In the genomic region with DNA sequence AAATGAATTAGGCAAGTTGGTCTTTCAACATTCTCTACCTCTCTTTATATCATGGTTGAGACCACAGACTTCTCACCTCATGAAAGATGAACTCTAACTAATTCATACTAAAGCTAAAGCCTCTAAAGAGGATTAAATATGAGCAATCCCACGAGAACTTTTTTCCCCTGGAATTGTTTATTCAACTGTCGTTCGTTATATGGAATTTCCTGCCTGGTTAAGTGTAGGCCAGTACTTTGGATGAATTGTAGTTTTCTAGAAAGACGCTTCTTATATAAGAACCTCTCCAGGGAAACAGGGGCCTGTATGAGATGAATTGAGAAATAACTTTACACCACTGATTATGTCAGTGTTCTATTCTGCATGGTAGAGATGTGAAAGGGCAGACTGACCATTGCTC, we compare ENCODE assay signal across 21 cellular contexts. TPM values are rescaled to one million over a fixed set of nuclear protein-coding genes. Genes with fewer than 3 reads are reported as not detected.
DNase-seq lines count a peak whose midpoint lies in the region; ATAC-seq, FAIRE-seq and TF ChIP-seq lines count a peak whose summit lies in the region.
"Had no signal": no experiment of that assay in that cellular context is flagged by ENCODE, and none has a peak within 500 bp of the region (broad histone marks: within the 10 kb centered on the region; RNA-seq: fewer than 3 reads in every experiment).

No MANE protein-coding gene starts in this region.

- H3K4me1 ChIP-seq in endothelial cell of umbilical vein (ENCODE audit: control insufficient read depth, extremely low read depth, insufficient read depth, low read length) (peaks cover 39% of the 10 kb centered on the region), kidney (ENCODE audit: control insufficient read depth in 1 of 2, insufficient read depth in 1 of 2, low read depth in 1 of 2, low read length in 2 of 2) (peaks cover 0 to 8% of the 10 kb centered on the region in 2 donors)
- H3K4me1 ChIP-seq in CD4-positive, alpha-beta memory T cell (ENCODE audit: insufficient read depth, low read length): peaks cover 22% of the 10 kb centered on the region
- H3K4me1 ChIP-seq: A549 had no signal

- ATAC-seq in HG02938 (IDR thresholded peaks at IDR 0.05; ENCODE audit: unreplicated experiment): no peak
- ATAC-seq in GM19395 (IDR thresholded peaks at IDR 0.05; ENCODE audit: unreplicated experiment): no peak
- ATAC-seq: A549; stimulated activated naive B cell treated with anti-CD40 and anti-IgM and Interleukin-4, amounts not matched to agents 10 μg/mL and 1 μg/mL and 100 μg/mL, for 72 hours had no signal

- peak; percentile 72 for DNase-seq in AG04449 (ENCODE audit: low read depth, low spot score)
- peak; percentile 68 for DNase-seq in M059J (ENCODE audit: low read depth)
- peak; percentile 76 for DNase-seq in endothelial cell of umbilical vein (ENCODE audit: low read depth, low spot score)
- DNase-seq in kidney: no peak
- DNase-seq in CD4-positive, alpha-beta memory T cell: no peak
- DNase-seq: activated CD4-positive, CD25-positive, alpha-beta regulatory T cell; activated effector memory CD4-positive, alpha-beta T cell treated with anti-CD3 and anti-CD28 coated beads, Interleukin-2, amount 50 U/mL, for 16 hours; anterior cingulate cortex; NCI-H1694; NCI-H446; SHP77; stimulated activated naive B cell treated with anti-CD40 and anti-IgM and Interleukin-4, amounts not matched to agents 10 μg/mL and 1 μg/mL and 100 μg/mL, for 72 hours; T-helper 2 cell; trophoblast cell had no signal

- POLR2A ChIA-PET in AG04449 (lab: Yijun Ruan, JAX) (interaction anchor here (0.9 to 1.5 kb wide), 2 partner anchors 35 to 43 kb away, joined by 3 to 7 read pairs; no protein-coding TSS in a partner anchor), endothelial cell of umbilical vein (lab: Charles Lee) (no interaction called here)
- POLR2A ChIA-PET in CD4-positive, alpha-beta memory T cell (lab: Charles Lee; ENCODE audit: partially characterized antibody): interaction anchor here (2.6 kb wide), 1 partner anchor 30 kb away, joined by 7 read pairs; no protein-coding TSS in a partner anchor

- H3K79me2 ChIP-seq in endothelial cell of umbilical vein (ENCODE audit: control insufficient read depth, insufficient read depth, low read length): no peaks in the 10 kb centered on the region

- H3K9me3 ChIP-seq in endothelial cell of umbilical vein (replicated peaks; ENCODE audit: control insufficient read depth, insufficient read depth, low read length) (no peaks in the 10 kb centered on the region), kidney (ENCODE audit: control insufficient read depth in 1 of 2, low read length in 2 of 2) (no peaks in the 10 kb centered on the region)
- H3K9me3 ChIP-seq in CD4-positive, alpha-beta memory T cell (ENCODE audit: control insufficient read depth in 1 of 2, low read length in 2 of 2): no peaks in the 10 kb centered on the region
- H3K9me3 ChIP-seq: A549, HAP-1 had no signal

- peak; percentile 72 for FAIRE-seq in endothelial cell of umbilical vein (lab: Jason Lieb, UNC)
- FAIRE-seq in kidney (lab: Jason Lieb, UNC): no peak
- FAIRE-seq: A549, G401.6, GM12891 had no signal

- H3K9me1 ChIP-seq in endothelial cell of umbilical vein (replicated peaks; ENCODE audit: control insufficient read depth, extremely low read depth, insufficient read depth, low read length): no peaks in the 10 kb centered on the region

- BruUV-seq in endothelial cell of umbilical vein (replicated peaks; lab: Mats Ljungman, UMichigan): no TSS peak

- CTCF ChIA-PET in AG04449 (lab: Yijun Ruan, JAX): interaction anchor here (1.1 to 2.1 kb wide), 3 partner anchors 37 to 103 kb away, joined by 3 to 10 read pairs (median 5); a partner anchor contains a TSS
- CTCF ChIA-PET in endothelial cell of umbilical vein (lab: Charles Lee): interaction anchor here (1.4 to 1.7 kb wide), 4 partner anchors 18 to 367 kb away, joined by 3 to 5 read pairs (median 4); no protein-coding TSS in a partner anchor
- CTCF ChIA-PET in CD4-positive, alpha-beta memory T cell (lab: Charles Lee; ENCODE audit: partially characterized antibody): no interaction called here

- no peak overlapping the region for H3K9ac ChIP-seq in endothelial cell of umbilical vein (replicated peaks; ENCODE audit: extremely low read depth, insufficient read depth, low read length)
- H3K9ac ChIP-seq in kidney (ENCODE audit: low read length in 2 of 2): no peak overlapping the region

- TF ChIP-seq CTCF in AG04449 (IDR thresholded peaks at IDR 0.05; ENCODE audit: insufficient read depth, low read length, missing control alignments) (no peak), endothelial cell of umbilical vein (IDR thresholded peaks at IDR 0.05; ENCODE audit: extremely low read depth in 1 of 2, insufficient read depth in 1 of 2, low read depth in 1 of 2, low read length in 2 of 2) (no peak), nephron (IDR thresholded peaks at IDR 0.05; ENCODE audit: unreplicated experiment in 3 of 3) (no peak), kidney (IDR thresholded peaks at IDR 0.05; ENCODE audit: borderline replicate concordance, extremely low read depth, insufficient read depth) (no peak)

- peak overlapping the region; percentile 35 for H3K4me2 ChIP-seq in endothelial cell of umbilical vein (ENCODE audit: insufficient read depth, low read length)
- H3K4me2 ChIP-seq: A549 had no signal

- H3K27me3 ChIP-seq in endothelial cell of umbilical vein (ENCODE audit: control insufficient read depth in 2 of 2, insufficient read depth in 2 of 2, low read length in 2 of 2): no peaks in the 10 kb centered on the region
- H3K27me3 ChIP-seq in CD4-positive, alpha-beta memory T cell (ENCODE audit: insufficient read depth, low read length): no peaks in the 10 kb centered on the region

- no peaks in the 10 kb centered on the region for H3K27me3 Mint-ChIP-seq in nephron (ENCODE audit: low read depth)
- H3K27me3 Mint-ChIP-seq in CD4-positive, alpha-beta memory T cell: no peaks in the 10 kb centered on the region
- H3K27me3 Mint-ChIP-seq: stimulated activated naive B cell treated with anti-CD40 and anti-IgM and Interleukin-4, amounts not matched to agents 10 μg/mL and 1 μg/mL and 100 μg/mL, for 72 hours had no signal

- H4K20me1 ChIP-seq in endothelial cell of umbilical vein (replicated peaks; ENCODE audit: control insufficient read depth, extremely low read depth, insufficient read depth, low read length): no peaks in the 10 kb centered on the region

- peaks cover 40% of the 10 kb centered on the region for H3K4me1 Mint-ChIP-seq in nephron
- peaks cover 17 to 33% (median 32%) of the 10 kb centered on the region in 4 donors for H3K4me1 Mint-ChIP-seq in CD4-positive, alpha-beta memory T cell

- H3K27ac ChIP-seq in endothelial cell of umbilical vein (ENCODE audit: insufficient read depth, low read depth, low read length): peak overlapping the region; percentile 64
- H3K27ac ChIP-seq in kidney (ENCODE audit: low read depth in 2 of 2, low read length in 2 of 2): no peak overlapping the region
- no peak overlapping the region for H3K27ac ChIP-seq in CD4-positive, alpha-beta memory T cell (ENCODE audit: low read depth, low read length)
- H3K27ac ChIP-seq: A549 had no signal

- no peak overlapping the region for H2AFZ ChIP-seq in endothelial cell of umbilical vein (ENCODE audit: low read depth, low read length)

- no peaks in the 10 kb centered on the region for H3K36me3 ChIP-seq in endothelial cell of umbilical vein (ENCODE audit: control insufficient read depth in 2 of 2, extremely low read depth in 1 of 2, insufficient read depth in 2 of 2, low read length in 2 of 2)
- no peaks in the 10 kb centered on the region for H3K36me3 ChIP-seq in kidney (ENCODE audit: control insufficient read depth in 1 of 2, insufficient read depth in 2 of 2, low read length in 2 of 2)
- no peaks in the 10 kb centered on the region for H3K36me3 ChIP-seq in CD4-positive, alpha-beta memory T cell (ENCODE audit: insufficient read depth, low read length)
- H3K36me3 ChIP-seq: HAP-1 had no signal

- intact Hi-C loops in endothelial cell of umbilical vein (cut with micrococcal nuclease): no loop called here
- intact Hi-C loops in kidney (cut with DNase I): no loop called here
- intact Hi-C loops in CD4-positive, alpha-beta memory T cell (cut with micrococcal nuclease): no loop called here

- H3K27ac Mint-ChIP-seq in nephron: peak overlapping the region; percentile 67 to 73 (median 68)
- H3K27ac Mint-ChIP-seq in CD4-positive, alpha-beta memory T cell: peak overlapping the region in 1 of 7 donors; percentile 33
- H3K27ac Mint-ChIP-seq: stimulated activated naive B cell treated with anti-CD40 and anti-IgM and Interleukin-4, amounts not matched to agents 10 μg/mL and 1 μg/mL and 100 μg/mL, for 72 hours had no signal

- H3K4me3 ChIP-seq in AG04449 (ENCODE audit: low read depth, low read length): no peak overlapping the region
- no peak overlapping the region for H3K4me3 ChIP-seq in endothelial cell of umbilical vein (replicated peaks in 1 of 3; ENCODE audit: insufficient read depth in 1 of 3, low read depth in 1 of 3, low read length in 3 of 3)
- H3K4me3 ChIP-seq in kidney (ENCODE audit: low read length in 2 of 2): no peak overlapping the region
- no peak overlapping the region for H3K4me3 ChIP-seq in CD4-positive, alpha-beta memory T cell (ENCODE audit: low read length in 2 of 2)
- H3K4me3 ChIP-seq: A549, HAP-1 had no signal

- no peaks in the 10 kb centered on the region for H3K9me3 Mint-ChIP-seq in nephron
- peaks cover 0 to 2% (median 0%) of the 10 kb centered on the region in 8 donors for H3K9me3 Mint-ChIP-seq in CD4-positive, alpha-beta memory T cell
- H3K9me3 Mint-ChIP-seq: stimulated activated naive B cell treated with anti-CD40 and anti-IgM and Interleukin-4, amounts not matched to agents 10 μg/mL and 1 μg/mL and 100 μg/mL, for 72 hours had no signal

- dilution Hi-C loops in endothelial cell of umbilical vein (cut with MboI; ENCODE audit: extremely low pct_ligation_motif_present, low sequenced_read_pairs): no loop called here

- H3K36me3 Mint-ChIP-seq in nephron (ENCODE audit: low read depth): no peaks in the 10 kb centered on the region
- peaks cover 0 to 4% of the 10 kb centered on the region in 2 donors for H3K36me3 Mint-ChIP-seq in CD4-positive, alpha-beta memory T cell

- no peak for TF ChIP-seq POLR2A in endothelial cell of umbilical vein (IDR thresholded peaks at IDR 0.05; ENCODE audit: low read depth, low read length)

- H3K4me3 Mint-ChIP-seq in nephron: no peak overlapping the region
- H3K4me3 Mint-ChIP-seq in CD4-positive, alpha-beta memory T cell: no peak overlapping the region
- H3K4me3 Mint-ChIP-seq: stimulated activated naive B cell treated with anti-CD40 and anti-IgM and Interleukin-4, amounts not matched to agents 10 μg/mL and 1 μg/mL and 100 μg/mL, for 72 hours had no signal

RNA-seq across cellular contexts. Expression of a gene that starts 42.9 kb away (rescaled TPM):
- 20.7 and 28.1 TPM in 2 replicates for total RNA-seq in M059J (2014; rRNA removed; shearing (Covaris generic))
- total RNA-seq in endothelial cell of umbilical vein (9.5 and 9.7 TPM in 2 replicates), kidney (2.4 TPM)
- polyA plus RNA-seq in endothelial cell of umbilical vein (7.9 and 9.6 TPM in 2 replicates), kidney (ENCODE audit: insufficient read depth, low read depth, low replicate concordance) (1.5 TPM)
- 8.5 and 10.0 TPM in 2 replicates for polyA plus RNA-seq in endothelial cell of umbilical vein (2011; cell fraction: cytosol; rRNA removed)
- polyA plus RNA-seq in endothelial cell of umbilical vein (2011; cell fraction: nucleus; rRNA removed): 8.6 and 9.5 TPM in 2 replicates
- polyA plus RNA-seq in endothelial cell of umbilical vein (2012): 10.7 and 14.4 TPM in 2 replicates
- polyA minus RNA-seq in endothelial cell of umbilical vein: 15.5 and 22.7 TPM in 2 replicates
- not detected for polyA minus RNA-seq in endothelial cell of umbilical vein (2011; cell fraction: cytosol; rRNA and poly(A)+ RNA removed)
- 10.7 and 16.8 TPM in 2 replicates for polyA minus RNA-seq in endothelial cell of umbilical vein (2011; cell fraction: nucleus; rRNA and poly(A)+ RNA removed)
- total RNA-seq in CD4-positive, alpha-beta memory T cell: 1 to 10 TPM in 1 of 2 experiments, under 1 TPM in 1; 0.90 to 1.1 TPM
- 1 to 10 TPM; 1.1 TPM for polyA plus RNA-seq in CD4-positive, alpha-beta memory T cell

Comparison
In these comparisons a context has a peak if more than half of its experiments do, and no peak if none do; other contexts are left out.
1. DNase-seq: peak in AG04449 (single experiment), M059J (single experiment) and endothelial cell of umbilical vein (single experiment); none in kidney (single experiment) and CD4-positive, alpha-beta memory T cell (0 of 5).